In genomic region chr17:29148790-29149430, GRCh38 we compare ENCODE assay signal across 8 cellular contexts. TPM values are rescaled to one million over a fixed set of nuclear protein-coding genes. Genes with fewer than 3 reads are reported as not detected.
A peak's percentile ranks its signal among the peaks of the same experiment; 100 is the strongest.
DNase-seq lines count a peak whose midpoint lies in the region; ATAC-seq and TF ChIP-seq lines count a peak whose summit lies in the region.

No MANE protein-coding gene starts in this region.

- H2AFZ ChIP-seq in IMR-90 (replicated peaks; ENCODE audit: low read length, poor library complexity) = peak overlapping the region; percentile 91
- peak overlapping the region; percentile 84 for H2AFZ ChIP-seq in PC-3 (ENCODE audit: low read length)

- H3K36me3 Mint-ChIP-seq in activated T-cell treated with anti-CD3 and anti-CD28 coated beads, Interleukin-2, amount 50 U/mL, for 24 hours (ENCODE audit: low read depth) = no peaks in the 10 kb centered on the region

- POLR2A ChIA-PET in IMR-90 (lab: Charles Lee; ENCODE audit: unreplicated experiment) (interaction anchor here (0.8 to 1.1 kb wide), 3 partner anchors 31 to 145 kb away, joined by 4 to 5 read pairs (median 4); partner anchors contain the start of genes MYO18A and NUFIP2), PC-3 (lab: Charles Lee; ENCODE audit: unreplicated experiment) (interaction anchor here (1.1 kb wide), 1 partner anchor 31 kb away, joined by 20 read pairs; the partner anchor contains the start of gene MYO18A)

- no peaks in the 10 kb centered on the region for H3K9me3 Mint-ChIP-seq in activated T-cell treated with anti-CD3 and anti-CD28 coated beads, Interleukin-2, amount 50 U/mL, for 24 hours

- H3K79me1 ChIP-seq in IMR-90 (ENCODE audit: low read depth in 1 of 2, low read length in 2 of 2) = peaks cover 29 to 84% of the 10 kb centered on the region in 2 experiments

- H3K23ac ChIP-seq in IMR-90 (ENCODE audit: low read depth, low read length) = peak overlapping the region; percentile 39; the same call in 1 of the 2 replicates

- no peaks in the 10 kb centered on the region for H3K27me3 Mint-ChIP-seq in activated T-cell treated with anti-CD3 and anti-CD28 coated beads, Interleukin-2, amount 50 U/mL, for 24 hours

- peak overlapping the region; percentile 77 for H2BK5ac ChIP-seq in IMR-90 (ENCODE audit: low read depth, low read length, poor library complexity, severe bottlenecking)

- H3K27ac Mint-ChIP-seq in activated T-cell treated with anti-CD3 and anti-CD28 coated beads, Interleukin-2, amount 50 U/mL, for 24 hours = peak overlapping the region; percentile 94

- no peaks in the 10 kb centered on the region for H3F3A ChIP-seq in PC-3 (ENCODE audit: low read length, unreplicated experiment)

- ATAC-seq in GM21515 (IDR thresholded peaks at IDR 0.05; ENCODE audit: unreplicated experiment) (peak; percentile 74), IMR-90 (ENCODE audit: low read depth) (peak; percentile 98), PC-3 (peak; percentile 83), esophagus mucosa (peak; percentile 92)

- H3K9ac ChIP-seq in IMR-90 (ENCODE audit: low read depth, low read length) (peak overlapping the region; percentile 70), PC-3 (ENCODE audit: low read length) (peak overlapping the region; percentile 27; the same call in 1 of the 2 replicates)

- peak overlapping the region; percentile 90 for H3K4me2 ChIP-seq in IMR-90 (ENCODE audit: low read depth, low read length)
- H3K4me2 ChIP-seq in PC-3 (ENCODE audit: low read length) = peak overlapping the region; percentile 68

- H3K14ac ChIP-seq in IMR-90 (replicated peaks; ENCODE audit: low read depth, low read length) = peak overlapping the region; percentile 92

- H2BK120ac ChIP-seq in IMR-90 (ENCODE audit: low read depth, low read length) = peak overlapping the region; percentile 71

- CTCF ChIA-PET in IMR-90 (lab: Yijun Ruan, JAX) = interaction anchor here (0.5 to 6.1 kb wide), 27 partner anchors 9 to 221 kb away, joined by 3 to 56 read pairs (median 5); partner anchors contain the start of gene MYO18A
- CTCF ChIA-PET in PC-3 (lab: Charles Lee) = interaction anchor here (0.6 to 1.3 kb wide), 7 partner anchors 25 to 145 kb away, joined by 3 to 34 read pairs (median 5); partner anchors contain the start of genes MYO18A and NUFIP2

- peak overlapping the region; percentile 51; the same call in 2 of the 3 replicates for H2BK15ac ChIP-seq in IMR-90 (ENCODE audit: low read depth, low read length)

- H3K27ac ChIP-seq in IMR-90 (ENCODE audit: insufficient read depth, low read length) (peak overlapping the region; percentile 53), PC-3 (ENCODE audit: low read length) (0 out of 2 replicates have a peak overlapping the region, but pooled peaks have one; percentile 5), muscle layer of duodenum (ENCODE audit: low read length) (peak overlapping the region; percentile 69)

- peaks cover 50% of the 10 kb centered on the region for H3K4me1 Mint-ChIP-seq in activated T-cell treated with anti-CD3 and anti-CD28 coated beads, Interleukin-2, amount 50 U/mL, for 24 hours (ENCODE audit: low read depth)

- H3K9me2 ChIP-seq in PC-3 (replicated peaks; ENCODE audit: low read length) = no peaks in the 10 kb centered on the region

- H3K4ac ChIP-seq in IMR-90 (ENCODE audit: low read depth, low read length) = peak overlapping the region; percentile 92

- peaks cover 23% of the 10 kb centered on the region for H3K9me1 ChIP-seq in IMR-90 (ENCODE audit: insufficient read depth, low read length)

- peak overlapping the region; percentile 88 for H4K91ac ChIP-seq in IMR-90 (ENCODE audit: insufficient read depth, low read depth, low read length)

- H4K20me1 ChIP-seq in IMR-90 (ENCODE audit: insufficient read depth, low read length) (no peaks in the 10 kb centered on the region), PC-3 (ENCODE audit: low read length) (no peaks in the 10 kb centered on the region)

- H2BK20ac ChIP-seq in IMR-90 (ENCODE audit: low read depth, low read length) = peak overlapping the region; percentile 24; the same call in 1 of the 2 replicates

- H3K79me2 ChIP-seq in PC-3 (ENCODE audit: low read length) = peaks cover 7% of the 10 kb centered on the region; the same call in 1 of the 2 replicates

- H3K4me3 Mint-ChIP-seq in activated T-cell treated with anti-CD3 and anti-CD28 coated beads, Interleukin-2, amount 50 U/mL, for 24 hours = peak overlapping the region; percentile 74

- in situ Hi-C loops in IMR-90 (cut with MboI; ENCODE audit: low sequenced_read_pairs) = loop anchor here (5.0 kb wide), 2 partner anchors 68 to 138 kb away; no protein-coding TSS in a partner anchor

- H3K9me3 ChIP-seq in IMR-90 (ENCODE audit: control insufficient read depth, insufficient read depth, low read length) (no peaks in the 10 kb centered on the region), PC-3 (ENCODE audit: low read length) (no peaks in the 10 kb centered on the region), muscle layer of duodenum (ENCODE audit: control insufficient read depth in 1 of 2, low read length in 2 of 2) (no peaks in the 10 kb centered on the region)

- DNase-seq in DMS153 (lab: John Stamatoyannopoulos, UW) (peak; percentile 78), IMR-90 (peak; percentile 90), PC-3 (peak; percentile 89)
- peak; percentile 97 for DNase-seq in activated T-cell treated with anti-CD3 and anti-CD28 coated beads, Interleukin-2, amount 50 U/mL, for 24 hours
- DNase-seq in stimulated activated CD8-positive, alpha-beta memory T cell treated with anti-CD3 and anti-CD28 coated beads, Interleukin-7, amount 100 ng/mL, for 24 hours (ENCODE audit: low read depth) = peak; percentile 82

- H3K36me3 ChIP-seq in IMR-90 (ENCODE audit: control insufficient read depth, insufficient read depth, low read length) = no peaks in the 10 kb centered on the region
- H3K36me3 ChIP-seq in PC-3 (ENCODE audit: low read depth, low read length) = no peaks in the 10 kb centered on the region
- H3K36me3 ChIP-seq in muscle layer of duodenum (ENCODE audit: control insufficient read depth in 1 of 2, insufficient read depth in 2 of 2, low read length in 2 of 2) = no peaks in the 10 kb centered on the region

- intact Hi-C loops in IMR-90 (cut with micrococcal nuclease) (loop anchor here (1.0 to 10.0 kb wide), 4 partner anchors 31 to 416 kb away; partner anchors contain the start of genes ABHD15, MYO18A and TP53I13), PC-3 (cut with micrococcal nuclease) (loop anchor here (5.0 kb wide), 1 partner anchor 143 kb away; the partner anchor contains the start of gene NUFIP2)

- TF ChIP-seq CTCF in IMR-90 (conservative IDR thresholded peaks at IDR 0.05; ENCODE audit: low read depth, low read length) (peak; percentile 99), PC-3 (conservative IDR thresholded peaks at IDR 0.05; ENCODE audit: low read depth, low read length) (peak; percentile 72)

- TF ChIP-seq RAD21 in IMR-90 (IDR thresholded peaks at IDR 0.05; ENCODE audit: low read length) = peak; percentile 94

- peak; percentile 59; the same call in 1 of the 2 replicates for TF ChIP-seq POLR2A in IMR-90 (IDR thresholded peaks at IDR 0.05; ENCODE audit: low read depth, low read length)

- peak overlapping the region; percentile 91 to 98 for H4K8ac ChIP-seq in IMR-90 (ENCODE audit: low read depth in 2 of 2, low read length in 2 of 2)

- H3K18ac ChIP-seq in IMR-90 (ENCODE audit: low read depth, low read length) = peak overlapping the region; percentile 63

- H3K56ac ChIP-seq in IMR-90 (ENCODE audit: extremely low read depth, insufficient read depth, low read length) = no peak overlapping the region; the same call in 1 of the 2 replicates

- dilution Hi-C loops in IMR-90 (cut with HindIII; ENCODE audit: low sequenced_read_pairs, unreplicated experiment) = no loop called here

- H3K4me3 ChIP-seq in IMR-90 (ENCODE audit: insufficient read depth, low read depth, low read length) = peak overlapping the region; percentile 54
- peak overlapping the region; percentile 65 for H3K4me3 ChIP-seq in PC-3 (ENCODE audit: low read length)
- H3K4me3 ChIP-seq in muscle layer of duodenum (ENCODE audit: low read depth in 1 of 2, low read length in 2 of 2) = peak overlapping the region; percentile 57 to 70

- no TSS peak for BruUV-seq in IMR-90 (replicated peaks; lab: Mats Ljungman, UMichigan)
- BruUV-seq in PC-3 (replicated peaks; lab: Mats Ljungman, UMichigan) = TSS peak; percentile 37

- H2AK5ac ChIP-seq in IMR-90 (ENCODE audit: low read depth, low read length) = peak overlapping the region; percentile 80

- H2AK9ac ChIP-seq in IMR-90 (replicated peaks; ENCODE audit: low read depth, low read length, poor library complexity) = peak overlapping the region; percentile 80

- H3K4me1 ChIP-seq in IMR-90 (ENCODE audit: control insufficient read depth, insufficient read depth, low read length) (peaks cover 17% of the 10 kb centered on the region), PC-3 (ENCODE audit: insufficient read depth, low read length) (peaks cover 43% of the 10 kb centered on the region), muscle layer of duodenum (ENCODE audit: control insufficient read depth in 1 of 2, insufficient read depth in 2 of 2, low read length in 2 of 2) (peaks cover 8 to 37% of the 10 kb centered on the region in 2 donors)

- H3K27me3 ChIP-seq in IMR-90 (ENCODE audit: control insufficient read depth, insufficient read depth, low read length) (no peaks in the 10 kb centered on the region), PC-3 (ENCODE audit: low read length) (no peaks in the 10 kb centered on the region), muscle layer of duodenum (ENCODE audit: low read depth, low read length) (no peaks in the 10 kb centered on the region)

- WGBS in IMR-90 (ENCODE audit: extremely low coverage in 2 of 2, insufficient read length in 1 of 2), 2 experiments = 0% methylated on average over 3 of the region's 34 CpGs; no CpG with 5 or more reads in 1 of the 2 experiments

- H4K5ac ChIP-seq in IMR-90 (ENCODE audit: low read depth, low read length) = peak overlapping the region; percentile 87

TF ChIP-seq in IMR-90, 13 proteins besides CTCF, POLR2A, EP300 and RAD21 (continues in another document):
- peak; percentile 91 for TF ChIP-seq SMC3 (IDR thresholded peaks at IDR 0.05; ENCODE audit: low read depth, low read length)
- TF ChIP-seq MXI1 (IDR thresholded peaks at IDR 0.05; ENCODE audit: borderline replicate concordance, low read depth, low read length) = peak; percentile 22; the same call in 1 of the 2 replicates
- no peak for TF ChIP-seq RCOR1 (IDR thresholded peaks at IDR 0.05; ENCODE audit: insufficient replicate concordance, low read length)
- no peak for TF ChIP-seq FOS (IDR thresholded peaks at IDR 0.05; ENCODE audit: low read depth, low read length)
- no peak for TF ChIP-seq CHD1 (IDR thresholded peaks at IDR 0.05; ENCODE audit: low read depth, low read length)
- TF ChIP-seq RFX5 (IDR thresholded peaks at IDR 0.05; ENCODE audit: low read depth, low read length) = no peak

RNA-seq across cellular contexts. Expression of gene MYO18A, which starts 31.3 kb away (rescaled TPM):
- total RNA-seq in IMR-90 (2012; rRNA removed) (39.1 and 40.0 TPM in 2 replicates), PC-3 (2014; rRNA removed) (28.0 and 36.1 TPM in 2 replicates), esophagus mucosa (51.7 TPM)
- 22.4 and 22.9 TPM in 2 replicates for polyA plus RNA-seq in IMR-90 (2012; rRNA removed)
- 12.8 and 19.0 TPM in 2 replicates for polyA plus RNA-seq in IMR-90 (2012; cell fraction: cytosol; rRNA removed)
- 95.5 and 141 TPM in 2 replicates for polyA plus RNA-seq in IMR-90 (2012; cell fraction: nucleus; rRNA removed; ENCODE audit: low replicate concordance)

Comparison
In these comparisons a context has a peak if more than half of its experiments do, and no peak if none do; other contexts are left out.
1. Peak in every context shown above with its lines: DNase-seq, ATAC-seq, H3K4me3 ChIP-seq and H3K27ac ChIP-seq.
2. H3K27ac ChIP-seq: peak in every context shown above with its lines; median percentile 69 in muscle layer of duodenum; 53 in IMR-90; 5 in PC-3.